ENCODE assay signal across 23 cellular contexts in genomic region chr22:35889071-35889470, GRCh38.
DNase-seq lines count a peak whose midpoint lies in the region; TF ChIP-seq lines count a peak whose summit lies in the region.
"Had no signal": no experiment of that assay in that cellular context is flagged by ENCODE, and none has a peak within 500 bp of the region (broad histone marks: within the 10 kb centered on the region; RNA-seq: fewer than 3 reads in every experiment).

No MANE protein-coding gene starts in this region.

- H2AFZ ChIP-seq in trophoblast cell (ENCODE audit: insufficient read depth, low read length, poor library complexity): no peak overlapping the region

- DNase-seq in Caco-2: no peak
- no peak for DNase-seq in chondrocyte (ENCODE audit: low spot score)
- no peak for DNase-seq in endothelial cell (ENCODE audit: low spot score)
- DNase-seq in trophoblast cell: peak; percentile 60 to 76
- DNase-seq in NCI-H146 treated with DMSO at 0.1 percent for 48 hours (lab: John Stamatoyannopoulos, UW; ENCODE audit: unreplicated experiment): no peak
- no peak for DNase-seq in SIG-M5 treated with dmso at 0.1 percent for 504 hours (lab: John Stamatoyannopoulos, UW; ENCODE audit: unreplicated experiment)
- no peak for DNase-seq in adrenal gland
- no peak for DNase-seq in activated CD8-positive, alpha-beta memory T cell treated with anti-CD3 and anti-CD28 coated beads for 24 hours
- DNase-seq: 8988T; ACHN; CD4-positive, alpha-beta T cell; CD8-positive, alpha-beta T cell; DMS 273 treated with DMSO at 0.1 percent for 48 hours; DMS153; DMS53; DMS79; DND-41; EL; GDM1 had no signal

- no peak overlapping the region for H3K18ac ChIP-seq in trophoblast cell (ENCODE audit: low read length)

- peaks cover 7% of the 10 kb centered on the region for H3K36me3 Mint-ChIP-seq in Caco-2 (ENCODE audit: insufficient read depth, unreplicated experiment)
- no peaks in the 10 kb centered on the region for H3K36me3 Mint-ChIP-seq in chondrocyte (ENCODE audit: low read depth)
- H3K36me3 Mint-ChIP-seq in endothelial cell (ENCODE audit: low read depth, unreplicated experiment): peaks cover 5% of the 10 kb centered on the region
- H3K36me3 Mint-ChIP-seq: CD8-positive, alpha-beta T cell had no signal

- POLR2A ChIA-PET in Caco-2 (lab: Charles Lee): no interaction called here

- H3K4me1 Mint-ChIP-seq in Caco-2 (ENCODE audit: low read depth, unreplicated experiment) (peaks cover 43% of the 10 kb centered on the region), chondrocyte (ENCODE audit: low read depth) (peaks cover 25% of the 10 kb centered on the region), endothelial cell (ENCODE audit: unreplicated experiment) (peaks cover 32% of the 10 kb centered on the region)
- H3K4me1 Mint-ChIP-seq: B cell had no signal

- H3K4me2 ChIP-seq in trophoblast cell (ENCODE audit: low read length): no peak overlapping the region
- H3K4me2 ChIP-seq: BLaER1 treated with 17β-estradiol and CSF1 and Interleukin-3, amounts not matched to agents 10 nM and 100 nM had no signal

- peak overlapping the region; percentile 64 for H3K27ac Mint-ChIP-seq in Caco-2 (ENCODE audit: unreplicated experiment)
- H3K27ac Mint-ChIP-seq in chondrocyte (ENCODE audit: unreplicated experiment): peak overlapping the region; percentile 19
- H3K27ac Mint-ChIP-seq in endothelial cell (ENCODE audit: unreplicated experiment): peak overlapping the region; percentile 5
- H3K27ac Mint-ChIP-seq: B cell; CD4-positive, alpha-beta T cell; CD8-positive, alpha-beta T cell had no signal

- no peak overlapping the region for H3K9ac ChIP-seq in trophoblast cell (ENCODE audit: low read length)
- H3K9ac ChIP-seq: BLaER1 treated with 17β-estradiol and CSF1 and Interleukin-3, amounts not matched to agents 10 nM and 100 nM had no signal

- no peak overlapping the region for H3K14ac ChIP-seq in trophoblast cell (ENCODE audit: low read length)

- intact Hi-C loops in Caco-2 (cut with micrococcal nuclease; ENCODE audit: unreplicated experiment) (loop anchor here (5.0 kb wide), 1 partner anchor 47 kb away; no protein-coding TSS in a partner anchor), adrenal gland (cut with DNase I) (no loop called here)

- no peak overlapping the region for H2BK12ac ChIP-seq in trophoblast cell (ENCODE audit: low read length)

- no peak overlapping the region for H4K12ac ChIP-seq in trophoblast cell (ENCODE audit: low read depth, low read length)

- no peak overlapping the region for H2BK120ac ChIP-seq in trophoblast cell (ENCODE audit: insufficient read depth, low read length, poor library complexity)

- no peak overlapping the region for H4K91ac ChIP-seq in trophoblast cell (ENCODE audit: low read depth, low read length)

- H3K4ac ChIP-seq in trophoblast cell (ENCODE audit: low read depth, low read length): no peak overlapping the region

- no peaks in the 10 kb centered on the region for H3K79me2 ChIP-seq in trophoblast cell (ENCODE audit: control insufficient read depth, insufficient read depth, low read length, poor library complexity)

- H3K4me3 ChIP-seq in Caco-2 (ENCODE audit: low read depth, low read length) (no peak overlapping the region), trophoblast cell (ENCODE audit: low read depth, low read length) (no peak overlapping the region), adrenal gland (no peak overlapping the region)
- H3K4me3 ChIP-seq: BLaER1 treated with 17β-estradiol and CSF1 and Interleukin-3, amounts not matched to agents 10 nM and 100 nM; GM12878 had no signal

- H3K9me3 Mint-ChIP-seq in Caco-2 (ENCODE audit: unreplicated experiment) (peaks cover 10% of the 10 kb centered on the region), chondrocyte (ENCODE audit: low read depth) (no peaks in the 10 kb centered on the region), endothelial cell (ENCODE audit: unreplicated experiment) (no peaks in the 10 kb centered on the region)
- H3K9me3 Mint-ChIP-seq: CD4-positive, alpha-beta T cell; CD8-positive, alpha-beta T cell had no signal

- H3K27me3 ChIP-seq in Caco-2 (replicated peaks; ENCODE audit: control insufficient read depth, insufficient read depth, low read length) (no peaks in the 10 kb centered on the region), trophoblast cell (ENCODE audit: insufficient read depth, low read length) (no peaks in the 10 kb centered on the region), adrenal gland (no peaks in the 10 kb centered on the region)
- H3K27me3 ChIP-seq: BLaER1 treated with 17β-estradiol and CSF1 and Interleukin-3, amounts not matched to agents 10 nM and 100 nM had no signal

- no peaks in the 10 kb centered on the region for H3K9me3 ChIP-seq in Caco-2
- no peaks in the 10 kb centered on the region for H3K9me3 ChIP-seq in trophoblast cell (ENCODE audit: insufficient read depth, low read depth, low read length)
- H3K9me3 ChIP-seq in adrenal gland (replicated peaks in 1 of 3): no peaks in the 10 kb centered on the region
- H3K9me3 ChIP-seq: BLaER1 treated with 17β-estradiol and CSF1 and Interleukin-3, amounts not matched to agents 10 nM and 100 nM had no signal

- H3K4me3 Mint-ChIP-seq in Caco-2 (ENCODE audit: unreplicated experiment) (no peak overlapping the region), chondrocyte (ENCODE audit: unreplicated experiment) (no peak overlapping the region), endothelial cell (ENCODE audit: unreplicated experiment) (no peak overlapping the region)
- H3K4me3 Mint-ChIP-seq: B cell; CD4-positive, alpha-beta T cell; CD8-positive, alpha-beta T cell had no signal

- H2BK5ac ChIP-seq in trophoblast cell (ENCODE audit: low read depth, low read length, poor library complexity): no peak overlapping the region

- H3K27me3 Mint-ChIP-seq in Caco-2 (ENCODE audit: insufficient read depth, unreplicated experiment) (no peaks in the 10 kb centered on the region), chondrocyte (ENCODE audit: low read depth) (no peaks in the 10 kb centered on the region), endothelial cell (ENCODE audit: unreplicated experiment) (peaks cover 3% of the 10 kb centered on the region)
- H3K27me3 Mint-ChIP-seq: CD4-positive, alpha-beta T cell had no signal

- WGBS in trophoblast cell (ENCODE audit: extremely low coverage, insufficient coverage, insufficient read length): no CpG with 5 or more reads among the region's 4 CpGs
- 92 to 99% (median 98%) methylated on average over 4 of the region's 4 CpGs for WGBS in adrenal gland, 4 donors

- H3K4me1 ChIP-seq in Caco-2: peaks cover 67% of the 10 kb centered on the region
- H3K4me1 ChIP-seq in trophoblast cell (ENCODE audit: control insufficient read depth in 1 of 2, insufficient read depth in 2 of 2, low read length in 2 of 2): peaks cover 0 to 3% of the 10 kb centered on the region in 2 experiments
- peaks cover 7 to 22% of the 10 kb centered on the region in 2 donors for H3K4me1 ChIP-seq in adrenal gland (replicated peaks in 1 of 2)

- TF ChIP-seq CTCF in Caco-2 (IDR thresholded peaks at IDR 0.05; ENCODE audit: insufficient read depth in 1 of 2, low read depth in 1 of 2, low read length in 1 of 2, severe bottlenecking in 1 of 2, unreplicated experiment in 1 of 2): no peak
- no peak for TF ChIP-seq CTCF in chondrocyte (IDR thresholded peaks at IDR 0.05)
- no peak for TF ChIP-seq CTCF in endothelial cell (IDR thresholded peaks at IDR 0.05; ENCODE audit: unreplicated experiment)
- TF ChIP-seq CTCF in adrenal gland (IDR thresholded peaks at IDR 0.05): no peak

- no peak overlapping the region for H3K23ac ChIP-seq in trophoblast cell (ENCODE audit: low read length)

- BruUV-seq in Caco-2 (replicated peaks; lab: Mats Ljungman, UMichigan): no TSS peak

- H4K8ac ChIP-seq in trophoblast cell (ENCODE audit: low read depth, low read length): no peak overlapping the region

- no peak overlapping the region for H2AK5ac ChIP-seq in trophoblast cell (ENCODE audit: low read length)

- H3K27ac ChIP-seq in trophoblast cell (ENCODE audit: low read depth, low read length) (no peak overlapping the region), adrenal gland (no peak overlapping the region)
- H3K27ac ChIP-seq: BLaER1 treated with 17β-estradiol and CSF1 and Interleukin-3, amounts not matched to agents 10 nM and 100 nM; C4-2B had no signal

- H3K79me1 ChIP-seq in trophoblast cell (ENCODE audit: low read length): no peaks in the 10 kb centered on the region

- CTCF ChIA-PET in Caco-2 (lab: Charles Lee): no interaction called here

- no peak for TF ChIP-seq POLR2A in adrenal gland (IDR thresholded peaks at IDR 0.05)

- H3K36me3 ChIP-seq in Caco-2 (ENCODE audit: control insufficient read depth, insufficient read depth, low read length) (no peaks in the 10 kb centered on the region; the same call in 1 of the 2 replicates), trophoblast cell (ENCODE audit: control insufficient read depth in 1 of 2, insufficient read depth in 2 of 2, low read length in 2 of 2) (no peaks in the 10 kb centered on the region), adrenal gland (replicated peaks in 1 of 2) (no peaks in the 10 kb centered on the region)
- H3K36me3 ChIP-seq: BLaER1 treated with 17β-estradiol and CSF1 and Interleukin-3, amounts not matched to agents 10 nM and 100 nM had no signal

Comparison
In these comparisons a context has a peak if more than half of its experiments do, and no peak if none do; other contexts are left out.
1. DNase-seq: peak in trophoblast cell (2 of 2); none in Caco-2 (0 of 2), chondrocyte (single experiment), endothelial cell (single experiment), NCI-H146 treated with DMSO at 0.1 percent for 48 hours (single experiment), SIG-M5 treated with dmso at 0.1 percent for 504 hours (single experiment), adrenal gland (0 of 7) and activated CD8-positive, alpha-beta memory T cell treated with anti-CD3 and anti-CD28 coated beads for 24 hours (single experiment).
2. H3K27ac Mint-ChIP-seq: peak in every context shown above with its lines; median percentile 64 in Caco-2; 19 in chondrocyte; 5 in endothelial cell.